16 cellular contexts compared by ENCODE assay signal in genomic region chr15:82531496-82532382, GRCh38. TPM values are rescaled to one million over a fixed set of nuclear protein-coding genes. Genes with fewer than 3 reads are reported as not detected.
A peak's percentile ranks its signal among the peaks of the same experiment; 100 is the strongest.
DNase-seq lines count a peak whose midpoint lies in the region; ATAC-seq, FAIRE-seq and TF ChIP-seq lines count a peak whose summit lies in the region.
"Had no signal": no experiment of that assay in that cellular context is flagged by ENCODE, and none has a peak within 500 bp of the region (broad histone marks: within the 10 kb centered on the region; RNA-seq: fewer than 3 reads in every experiment).

No MANE protein-coding gene starts in this region.

- peaks cover 4 to 8% (median 5%) of the 10 kb centered on the region in 4 donors for H3K4me1 Mint-ChIP-seq in CD4-positive, alpha-beta memory T cell

- peaks cover 12% of the 10 kb centered on the region for H3K36me3 ChIP-seq in CD4-positive, alpha-beta memory T cell (ENCODE audit: insufficient read depth, low read length)

- intact Hi-C loops in CD4-positive, alpha-beta memory T cell (cut with micrococcal nuclease): no loop called here

- H3K27me3 Mint-ChIP-seq in CD4-positive, alpha-beta memory T cell: no peaks in the 10 kb centered on the region
- H3K27me3 Mint-ChIP-seq: activated naive CD8-positive, alpha-beta T cell; T-cell had no signal

- no peak overlapping the region for H3K27ac ChIP-seq in A549
- H3K27ac ChIP-seq in CD4-positive, alpha-beta memory T cell (ENCODE audit: low read depth, low read length): no peak overlapping the region
- H3K27ac ChIP-seq in VCaP: peak overlapping the region; percentile 56
- H3K27ac ChIP-seq in foreskin keratinocyte: no peak overlapping the region
- H3K27ac ChIP-seq: brain microvascular endothelial cell, vagina had no signal

- no peaks in the 10 kb centered on the region for H3K9me3 Mint-ChIP-seq in CD4-positive, alpha-beta memory T cell
- H3K9me3 Mint-ChIP-seq: T-cell had no signal

- TF ChIP-seq CTCF in A549 (IDR thresholded peaks at IDR 0.05): no peak
- TF ChIP-seq CTCF in VCaP (conservative IDR thresholded peaks at IDR 0.05): no peak
- TF ChIP-seq CTCF in foreskin keratinocyte (conservative IDR thresholded peaks at IDR 0.05): no peak

- no peak overlapping the region for H3K4me2 ChIP-seq in A549

- no peak overlapping the region for H3K4me3 ChIP-seq in A549
- no peak overlapping the region for H3K4me3 ChIP-seq in CD4-positive, alpha-beta memory T cell (ENCODE audit: low read length in 2 of 2)
- H3K4me3 ChIP-seq: HAP-1, vagina had no signal

- peaks cover 7% of the 10 kb centered on the region for H3K4me1 ChIP-seq in A549
- no peaks in the 10 kb centered on the region for H3K4me1 ChIP-seq in CD4-positive, alpha-beta memory T cell (ENCODE audit: insufficient read depth, low read length)
- no peaks in the 10 kb centered on the region for H3K4me1 ChIP-seq in foreskin keratinocyte

- 78% methylated on average over 11 of the region's 11 CpGs for WGBS in A549 (ENCODE audit: missing lambda C conversion rate)

- no peak overlapping the region for H3K4me3 Mint-ChIP-seq in CD4-positive, alpha-beta memory T cell

- no peaks in the 10 kb centered on the region for H3K27me3 ChIP-seq in CD4-positive, alpha-beta memory T cell (ENCODE audit: insufficient read depth, low read length)
- no peaks in the 10 kb centered on the region for H3K27me3 ChIP-seq in foreskin keratinocyte
- H3K27me3 ChIP-seq: brain microvascular endothelial cell, vagina had no signal

- no peak for FAIRE-seq in A549 (lab: Jason Lieb, UNC)

- no peaks in the 10 kb centered on the region for H3K9me3 ChIP-seq in A549
- no peaks in the 10 kb centered on the region for H3K9me3 ChIP-seq in CD4-positive, alpha-beta memory T cell (ENCODE audit: control insufficient read depth in 1 of 2, low read length in 2 of 2)
- H3K9me3 ChIP-seq: HAP-1, vagina had no signal

- H3K36me3 Mint-ChIP-seq in CD4-positive, alpha-beta memory T cell: peaks cover 26 to 40% of the 10 kb centered on the region in 2 donors

- CTCF ChIA-PET in A549 (lab: Yijun Ruan, JAX): interaction anchor here (0.7 to 5.9 kb wide), 14 partner anchors 9 to 1122 kb away, joined by 3 to 108 read pairs (median 4); partner anchors contain the start of gene RPS17
- CTCF ChIA-PET in CD4-positive, alpha-beta memory T cell (lab: Charles Lee; ENCODE audit: partially characterized antibody): interaction anchor here (0.7 to 2.3 kb wide), 17 partner anchors 10 to 482 kb away, joined by 3 to 54 read pairs (median 4); partner anchors contain the start of genes C15orf40 and RPS17

- TF ChIP-seq POLR2A in A549 (IDR thresholded peaks at IDR 0.05; ENCODE audit: low read length): no peak

- H3K27ac Mint-ChIP-seq in CD4-positive, alpha-beta memory T cell: peak overlapping the region in 4 of 7 donors; percentile 4 to 89 (median 46)

- TF ChIP-seq RAD21 in A549 (conservative IDR thresholded peaks at IDR 0.05 in 1 of 2, IDR thresholded peaks at IDR 0.05 in 1 of 2): no peak

- POLR2A ChIA-PET in A549 (lab: Yijun Ruan, JAX): interaction anchor here (3.0 kb wide), 1 partner anchor 8 kb away, joined by 52 read pairs; the partner anchor contains the start of gene RPS17
- POLR2A ChIA-PET in CD4-positive, alpha-beta memory T cell (lab: Charles Lee; ENCODE audit: partially characterized antibody): interaction anchor here (0.8 to 3.0 kb wide), 3 partner anchors 8 to 472 kb away, joined by 3 to 41 read pairs (median 8); partner anchors contain the start of genes RAMAC and RPS17

- DNase-seq in A549 (ENCODE audit: low read depth in 1 of 2, low spot score in 1 of 2): no peak
- DNase-seq in CD4-positive, alpha-beta memory T cell: no peak
- DNase-seq in islet precursor cell: peak; percentile 60
- no peak for DNase-seq in foreskin keratinocyte
- DNase-seq: brain microvascular endothelial cell, erythroblast, NCI-H1092, NCI-H2029 treated with DMSO at 0.1 percent for 48 hours, SHP77 had no signal

- TF ChIP-seq EP300 in A549 (IDR thresholded peaks at IDR 0.05): no peak

- peak; percentile 22 to 30; a peak in 3 of 6 replicates for ATAC-seq in A549
- ATAC-seq in GM19035 (IDR thresholded peaks at IDR 0.05; ENCODE audit: unreplicated experiment): no peak
- no peak for ATAC-seq in GM19023 (IDR thresholded peaks at IDR 0.05; ENCODE audit: unreplicated experiment)
- no peak for ATAC-seq in foreskin keratinocyte

TF ChIP-seq in A549, 52 proteins besides CTCF, POLR2A, EP300 and RAD21:
- TF ChIP-seq TFCP2L1 (CRISPR knock-in tag; IDR thresholded peaks at IDR 0.05): no peak
- no peak for TF ChIP-seq HOXA7 (CRISPR knock-in tag; IDR thresholded peaks at IDR 0.05)
- no peak for TF ChIP-seq CHD2 (IDR thresholded peaks at IDR 0.05; ENCODE audit: low read length, partially characterized antibody)
- no peak for TF ChIP-seq HEYL (CRISPR knock-in tag; IDR thresholded peaks at IDR 0.05)
- no peak for TF ChIP-seq HDAC2 (IDR thresholded peaks at IDR 0.05)
- no peak for TF ChIP-seq FOSL2 (IDR thresholded peaks at IDR 0.05)
- no peak for TF ChIP-seq FOSL2 (CRISPR knock-in tag; IDR thresholded peaks at IDR 0.05)
- no peak for TF ChIP-seq ZNF302 (CRISPR knock-in tag; IDR thresholded peaks at IDR 0.05)
- TF ChIP-seq NR3C1 (IDR thresholded peaks at IDR 0.05): no peak
- no peak for TF ChIP-seq USF2 (IDR thresholded peaks at IDR 0.05)
- no peak for TF ChIP-seq RNF2 (IDR thresholded peaks at IDR 0.05; ENCODE audit: borderline replicate concordance, low read depth)
- TF ChIP-seq MAZ (IDR thresholded peaks at IDR 0.05; ENCODE audit: borderline replicate concordance, low read depth, low read length): no peak
- no peak for TF ChIP-seq ELK1 (IDR thresholded peaks at IDR 0.05; ENCODE audit: low read depth, low read length)
- no peak for TF ChIP-seq CBX2 (IDR thresholded peaks at IDR 0.05; ENCODE audit: borderline replicate concordance, low read depth)
TF ChIP-seq in A549: peak in this region for 0.

RNA-seq across cellular contexts. Expression of gene RPS17, which starts 8.5 kb away (rescaled TPM):
- polyA plus RNA-seq in A549 (2011; rRNA removed) (5,298 and 6,127 TPM in 2 replicates), A549 (2017; fragmentation: RNase III; extraction: RNeasy Plus Mini Kit Qiagen cat#74134 plus additional on column Dnase treatment) (7,823 to 9,455 TPM (median 8,061 TPM) in 3 replicates), foreskin keratinocyte (4,776 and 5,214 TPM in 2 replicates)
- polyA plus RNA-seq in A549 (2012; cell fraction: cytosol; rRNA removed): 6,417 and 8,171 TPM in 2 replicates
- polyA plus RNA-seq in A549 (2012; cell fraction: nucleus; rRNA removed): 1,773 and 1,813 TPM in 2 replicates
- polyA minus RNA-seq in A549 (2011; rRNA and poly(A)+ RNA removed): 1,110 and 1,157 TPM in 2 replicates
- 1,000 to 10,000 TPM; 2,038 to 2,106 TPM for total RNA-seq in CD4-positive, alpha-beta memory T cell
- 1,000 to 10,000 TPM; 1,310 to 1,371 TPM for polyA plus RNA-seq in CD4-positive, alpha-beta memory T cell
- total RNA-seq in foreskin keratinocyte: 3,287 and 3,560 TPM in 2 replicates

Comparison
In these comparisons a context has a peak if more than half of its experiments do, and no peak if none do; other contexts are left out.
1. ATAC-seq: peak in A549 (2 of 2); none in GM19035 (single experiment), GM19023 (single experiment) and foreskin keratinocyte (single experiment).